Comparison of ENCODE assay signal across 16 cellular contexts in the genomic region with DNA sequence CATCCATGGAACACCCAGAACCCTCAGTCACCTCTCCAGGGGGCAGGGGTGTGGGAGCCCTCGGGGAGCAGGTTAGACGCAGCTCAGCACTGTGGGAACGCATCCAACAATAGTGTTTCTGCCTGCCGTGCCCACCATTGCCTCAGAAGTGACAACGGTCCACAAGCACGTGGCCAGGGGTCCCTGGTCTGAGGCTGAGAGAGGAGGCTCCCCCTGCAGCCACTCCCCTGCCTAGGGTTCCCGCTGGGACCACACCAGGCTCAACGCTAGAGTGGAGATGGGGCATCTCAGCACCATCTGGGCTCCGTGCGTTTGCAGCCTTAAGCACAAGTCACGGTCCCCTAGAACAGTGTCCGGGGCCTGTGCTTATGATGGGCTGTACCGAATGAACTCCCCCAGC.
DNase-seq lines count a peak whose midpoint lies in the region; ATAC-seq, FAIRE-seq and TF ChIP-seq lines count a peak whose summit lies in the region.
"Had no signal": no experiment of that assay in that cellular context is flagged by ENCODE, and none has a peak within 500 bp of the region (broad histone marks: within the 10 kb centered on the region; RNA-seq: fewer than 3 reads in every experiment).

No MANE protein-coding gene starts in this region.

- H3K4me1 ChIP-seq in BLaER1 treated with 17β-estradiol and CSF1 and Interleukin-3, amounts not matched to agents 10 nM and 100 nM = peaks cover 64 to 100% (median 100%) of the 10 kb centered on the region in 10 experiments
- H3K4me1 ChIP-seq in kidney (ENCODE audit: control insufficient read depth in 1 of 2, insufficient read depth in 1 of 2, low read depth in 1 of 2, low read length in 2 of 2) = peaks cover 0 to 6% of the 10 kb centered on the region in 2 donors
- H3K4me1 ChIP-seq: A549, HAP-1 had no signal

- no peak overlapping the region for H3K4me3 ChIP-seq in BLaER1 treated with 17β-estradiol and CSF1 and Interleukin-3, amounts not matched to agents 10 nM and 100 nM
- no peak overlapping the region for H3K4me3 ChIP-seq in kidney (ENCODE audit: low read length in 2 of 2)
- H3K4me3 ChIP-seq: A549, HAP-1 had no signal

- no peak for TF ChIP-seq CTCF in kidney (IDR thresholded peaks at IDR 0.05; ENCODE audit: borderline replicate concordance, extremely low read depth, insufficient read depth)

- H3K27me3 ChIP-seq in BLaER1 treated with 17β-estradiol and CSF1 and Interleukin-3, amounts not matched to agents 10 nM and 100 nM = peaks cover 12 to 52% (median 22%) of the 10 kb centered on the region in 11 experiments; a peak in 21 of 22 replicates

- DNase-seq in NCI-H2171 treated with DMSO at 0.1 percent for 48 hours (lab: John Stamatoyannopoulos, UW) = peak; percentile 16
- no peak for DNase-seq in NCI-H2171 (lab: John Stamatoyannopoulos, UW)
- peak; percentile 86 for DNase-seq in NCI-H345 (lab: John Stamatoyannopoulos, UW)
- DNase-seq in kidney = peak; percentile 34
- no peak for DNase-seq in NOMO-1 treated with dmso at 0.1 percent for 144 hours (lab: John Stamatoyannopoulos, UW; ENCODE audit: unreplicated experiment)
- DNase-seq: MM.1S, NCI-H1694 treated with DMSO at 0.1 percent for 48 hours, NCI-H748 treated with DMSO at 0.1 percent for 48 hours, PC-3, RPMI8226 had no signal

- no peaks in the 10 kb centered on the region for H3K9me3 ChIP-seq in BLaER1 treated with 17β-estradiol and CSF1 and Interleukin-3, amounts not matched to agents 10 nM and 100 nM (replicated peaks in 1 of 11)
- H3K9me3 ChIP-seq in kidney (ENCODE audit: control insufficient read depth in 1 of 2, low read length in 2 of 2) = no peaks in the 10 kb centered on the region
- H3K9me3 ChIP-seq: A549, HAP-1 had no signal

- no peak for FAIRE-seq in kidney (lab: Jason Lieb, UNC)
- FAIRE-seq: A549 had no signal

- peak overlapping the region in 3 of 11 experiments; percentile 1 to 19 (median 11); a peak in 2 of 22 replicates for H3K9ac ChIP-seq in BLaER1 treated with 17β-estradiol and CSF1 and Interleukin-3, amounts not matched to agents 10 nM and 100 nM
- no peak overlapping the region for H3K9ac ChIP-seq in kidney (ENCODE audit: low read length in 2 of 2)

- ATAC-seq in HG02623 (IDR thresholded peaks at IDR 0.05; ENCODE audit: unreplicated experiment) (no peak), HG03097 (IDR thresholded peaks at IDR 0.05; ENCODE audit: low FRiP score, unreplicated experiment) (no peak)
- ATAC-seq: A549, PC-3 had no signal

- peak overlapping the region in 4 of 11 experiments; percentile 16 to 27 (median 21); a peak in 5 of 22 replicates for H3K27ac ChIP-seq in BLaER1 treated with 17β-estradiol and CSF1 and Interleukin-3, amounts not matched to agents 10 nM and 100 nM
- H3K27ac ChIP-seq in kidney (ENCODE audit: low read depth in 2 of 2, low read length in 2 of 2) = no peak overlapping the region
- H3K27ac ChIP-seq: A549, C4-2B had no signal

- 0 out of 22 replicates have a peak, but pooled peaks cover 0 to under 1% (median 0%) of the 10 kb centered on the region in 11 experiments for H3K36me3 ChIP-seq in BLaER1 treated with 17β-estradiol and CSF1 and Interleukin-3, amounts not matched to agents 10 nM and 100 nM
- H3K36me3 ChIP-seq in kidney (ENCODE audit: control insufficient read depth in 1 of 2, insufficient read depth in 2 of 2, low read length in 2 of 2) = no peaks in the 10 kb centered on the region
- H3K36me3 ChIP-seq: HAP-1 had no signal

- peaks cover 0 to 6% (median 0%) of the 10 kb centered on the region in 11 experiments; a peak in 1 of 22 replicates for H4K20me1 ChIP-seq in BLaER1 treated with 17β-estradiol and CSF1 and Interleukin-3, amounts not matched to agents 10 nM and 100 nM

- intact Hi-C loops in kidney (cut with DNase I) = no loop called here

- peak overlapping the region in 9 of 11 experiments; percentile 41 to 97 (median 91); a peak in 17 of 22 replicates for H3K4me2 ChIP-seq in BLaER1 treated with 17β-estradiol and CSF1 and Interleukin-3, amounts not matched to agents 10 nM and 100 nM
- H3K4me2 ChIP-seq: A549 had no signal

Comparison
In these comparisons a context has a peak if more than half of its experiments do, and no peak if none do; other contexts are left out.
1. DNase-seq: peak in NCI-H2171 treated with DMSO at 0.1 percent for 48 hours (single experiment), NCI-H345 (single experiment) and kidney (single experiment); none in NCI-H2171 (single experiment) and NOMO-1 treated with dmso at 0.1 percent for 144 hours (single experiment).